Comparison of ENCODE assay signal across 23 cellular contexts in genomic region chr4:7172946-7173345, GRCh38. TPM values are rescaled to one million over a fixed set of nuclear protein-coding genes. Genes with fewer than 3 reads are reported as not detected.
DNase-seq lines count a peak whose midpoint lies in the region; ATAC-seq and TF ChIP-seq lines count a peak whose summit lies in the region.
"Had no signal": no experiment of that assay in that cellular context is flagged by ENCODE, and none has a peak within 500 bp of the region (broad histone marks: within the 10 kb centered on the region; RNA-seq: fewer than 3 reads in every experiment).

No MANE protein-coding gene starts in this region.

- H3K27ac Mint-ChIP-seq in neural progenitor cell = peak overlapping the region; percentile 74
- H3K27ac Mint-ChIP-seq in stimulated activated memory B cell treated with anti-CD40 and anti-IgM and Interleukin-4, amounts not matched to agents 10 μg/mL and 1 μg/mL and 100 μg/mL, for 72 hours = no peak overlapping the region
- H3K27ac Mint-ChIP-seq: CD8-positive, alpha-beta memory T cell; GM23338 had no signal

- H3K9me2 ChIP-seq in Karpas-422 (replicated peaks; ENCODE audit: insufficient read depth, low read length) = no peaks in the 10 kb centered on the region

- peak overlapping the region; percentile 47; the same call in 1 of the 2 replicates for H3K9ac ChIP-seq in Karpas-422 (ENCODE audit: low read length)
- no peak overlapping the region for H3K9ac ChIP-seq in neural progenitor cell

- H3K79me2 ChIP-seq in Karpas-422 (ENCODE audit: low read length) (no peaks in the 10 kb centered on the region), neural progenitor cell (ENCODE audit: low read depth) (no peaks in the 10 kb centered on the region)

- DNase-seq in activated CD4-positive, CD25-positive, alpha-beta regulatory T cell treated with anti-CD3 and anti-CD28 coated beads, Interleukin-2, amount 50 U/mL, for 72 hours = peak; percentile 6
- DNase-seq in activated CD4-positive, CD25-positive, alpha-beta regulatory T cell (lab: John Stamatoyannopoulos, UW) = no peak
- DNase-seq in Karpas-422 (no peak), neural progenitor cell (ENCODE audit: low spot score) (no peak), tibial artery (peak; percentile 13 to 56)
- DNase-seq: ACHN; Calu3; CD8-positive, alpha-beta memory T cell; DMS153; KG1; NCI-H1092 treated with DMSO at 0.1 percent for 48 hours; NCI-H1436 treated with DMSO at 0.1 percent for 48 hours; NCI-H2029; NCI-H2227 treated with DMSO at 0.1 percent for 48 hours; NCI-H510A; PC-9 had no signal

- H3K4me3 Mint-ChIP-seq in neural progenitor cell = peak overlapping the region; percentile 24
- H3K4me3 Mint-ChIP-seq in stimulated activated memory B cell treated with anti-CD40 and anti-IgM and Interleukin-4, amounts not matched to agents 10 μg/mL and 1 μg/mL and 100 μg/mL, for 72 hours = no peak overlapping the region
- H3K4me3 Mint-ChIP-seq: CD8-positive, alpha-beta memory T cell; GM23338 had no signal

- peaks cover 82% of the 10 kb centered on the region for H3K4me1 ChIP-seq in Karpas-422 (ENCODE audit: low read length)
- no peaks in the 10 kb centered on the region for H3K4me1 ChIP-seq in neural progenitor cell
- H3K4me1 ChIP-seq in tibial artery = no peaks in the 10 kb centered on the region

- H3K4me2 ChIP-seq in Karpas-422 (ENCODE audit: low read depth, low read length, poor library complexity, severe bottlenecking) (no peak overlapping the region), neural progenitor cell (no peak overlapping the region)
- H3K4me2 ChIP-seq: GM23338, PC-9 had no signal

- no peaks in the 10 kb centered on the region for H3K9me3 Mint-ChIP-seq in neural progenitor cell
- peaks cover 3% of the 10 kb centered on the region for H3K9me3 Mint-ChIP-seq in stimulated activated memory B cell treated with anti-CD40 and anti-IgM and Interleukin-4, amounts not matched to agents 10 μg/mL and 1 μg/mL and 100 μg/mL, for 72 hours
- H3K9me3 Mint-ChIP-seq: CD8-positive, alpha-beta memory T cell; GM23338 had no signal

- ATAC-seq in GM21576 (IDR thresholded peaks at IDR 0.05; ENCODE audit: unreplicated experiment) (no peak), GM18498 (IDR thresholded peaks at IDR 0.05; ENCODE audit: unreplicated experiment) (no peak)
- ATAC-seq in stimulated activated memory B cell treated with anti-CD40 and anti-IgM and Interleukin-4, amounts not matched to agents 10 μg/mL and 1 μg/mL and 100 μg/mL, for 72 hours = no peak
- ATAC-seq: GM23338 had no signal

- no peak for TF ChIP-seq CTCF in neural progenitor cell (IDR thresholded peaks at IDR 0.05)
- TF ChIP-seq CTCF in tibial artery (IDR thresholded peaks at IDR 0.05) = no peak

- H3K4me3 ChIP-seq in Karpas-422 (ENCODE audit: low read length) (no peak overlapping the region), neural progenitor cell (no peak overlapping the region), tibial artery (no peak overlapping the region)
- H3K4me3 ChIP-seq: GM23338, PC-9 had no signal

- H3K27me3 Mint-ChIP-seq in neural progenitor cell (ENCODE audit: insufficient read depth, low read depth) = peaks cover 10% of the 10 kb centered on the region
- peaks cover 17% of the 10 kb centered on the region for H3K27me3 Mint-ChIP-seq in stimulated activated memory B cell treated with anti-CD40 and anti-IgM and Interleukin-4, amounts not matched to agents 10 μg/mL and 1 μg/mL and 100 μg/mL, for 72 hours

- no peak overlapping the region for H2AFZ ChIP-seq in Karpas-422 (ENCODE audit: low read length)
- H2AFZ ChIP-seq in neural progenitor cell (replicated peaks) = no peak overlapping the region
- H2AFZ ChIP-seq: GM23338, PC-9 had no signal

- peak overlapping the region; percentile 95 for H3K27ac ChIP-seq in Karpas-422 (ENCODE audit: low read length)
- no peak overlapping the region for H3K27ac ChIP-seq in neural progenitor cell
- H3K27ac ChIP-seq in tibial artery = no peak overlapping the region
- H3K27ac ChIP-seq: 22Rv1, C4-2B, PC-9, RWPE1 had no signal

- no peaks in the 10 kb centered on the region for H3K9me3 ChIP-seq in Karpas-422 (ENCODE audit: low read length)
- no peaks in the 10 kb centered on the region for H3K9me3 ChIP-seq in neural progenitor cell (ENCODE audit: low read depth)
- H3K9me3 ChIP-seq in tibial artery = no peaks in the 10 kb centered on the region

- peaks cover 8% of the 10 kb centered on the region for H3K4me1 Mint-ChIP-seq in neural progenitor cell
- peaks cover 13% of the 10 kb centered on the region for H3K4me1 Mint-ChIP-seq in stimulated activated memory B cell treated with anti-CD40 and anti-IgM and Interleukin-4, amounts not matched to agents 10 μg/mL and 1 μg/mL and 100 μg/mL, for 72 hours
- H3K4me1 Mint-ChIP-seq: GM23338 had no signal

- H3K36me3 ChIP-seq in Karpas-422 (ENCODE audit: insufficient read depth, low read length) (no peaks in the 10 kb centered on the region), neural progenitor cell (no peaks in the 10 kb centered on the region), tibial artery (no peaks in the 10 kb centered on the region)

- no peaks in the 10 kb centered on the region for H4K20me1 ChIP-seq in Karpas-422 (ENCODE audit: insufficient read depth, low read depth, low read length)
- no peaks in the 10 kb centered on the region for H4K20me1 ChIP-seq in neural progenitor cell (ENCODE audit: low read depth)

- no peaks in the 10 kb centered on the region for H3F3A ChIP-seq in neural progenitor cell (ENCODE audit: low read depth)

- H3K36me3 Mint-ChIP-seq in neural progenitor cell = no peaks in the 10 kb centered on the region
- no peaks in the 10 kb centered on the region for H3K36me3 Mint-ChIP-seq in stimulated activated memory B cell treated with anti-CD40 and anti-IgM and Interleukin-4, amounts not matched to agents 10 μg/mL and 1 μg/mL and 100 μg/mL, for 72 hours
- H3K36me3 Mint-ChIP-seq: CD8-positive, alpha-beta memory T cell had no signal

- no peaks in the 10 kb centered on the region for H3K27me3 ChIP-seq in Karpas-422 (ENCODE audit: low read length)
- peaks cover 6% of the 10 kb centered on the region for H3K27me3 ChIP-seq in neural progenitor cell
- no peaks in the 10 kb centered on the region for H3K27me3 ChIP-seq in tibial artery

- intact Hi-C loops in tibial artery (cut with DNase I; ENCODE audit: low total_unique reads) = no loop called here

RNA-seq across cellular contexts. Expression of gene SORCS2, which starts 19.4 kb away (rescaled TPM):
- not detected in 2 replicates for total RNA-seq in Karpas-422 (2014; rRNA removed; shearing (Covaris generic); ENCODE audit: low replicate concordance)
- total RNA-seq in neural progenitor cell (ENCODE audit: low replicate concordance) = 5.2 and 12.9 TPM in 2 replicates
- total RNA-seq: Calu3; CD8-positive, alpha-beta memory T cell had no signal

Comparison
In these comparisons a context has a peak if more than half of its experiments do, and no peak if none do; other contexts are left out.
1. DNase-seq: peak in activated CD4-positive, CD25-positive, alpha-beta regulatory T cell treated with anti-CD3 and anti-CD28 coated beads, Interleukin-2, amount 50 U/mL, for 72 hours (single experiment) and tibial artery (2 of 2); none in activated CD4-positive, CD25-positive, alpha-beta regulatory T cell (0 of 4), Karpas-422 (single experiment) and neural progenitor cell (single experiment).